Comparison of ENCODE assay signal across 8 cellular contexts in the genomic region with DNA sequence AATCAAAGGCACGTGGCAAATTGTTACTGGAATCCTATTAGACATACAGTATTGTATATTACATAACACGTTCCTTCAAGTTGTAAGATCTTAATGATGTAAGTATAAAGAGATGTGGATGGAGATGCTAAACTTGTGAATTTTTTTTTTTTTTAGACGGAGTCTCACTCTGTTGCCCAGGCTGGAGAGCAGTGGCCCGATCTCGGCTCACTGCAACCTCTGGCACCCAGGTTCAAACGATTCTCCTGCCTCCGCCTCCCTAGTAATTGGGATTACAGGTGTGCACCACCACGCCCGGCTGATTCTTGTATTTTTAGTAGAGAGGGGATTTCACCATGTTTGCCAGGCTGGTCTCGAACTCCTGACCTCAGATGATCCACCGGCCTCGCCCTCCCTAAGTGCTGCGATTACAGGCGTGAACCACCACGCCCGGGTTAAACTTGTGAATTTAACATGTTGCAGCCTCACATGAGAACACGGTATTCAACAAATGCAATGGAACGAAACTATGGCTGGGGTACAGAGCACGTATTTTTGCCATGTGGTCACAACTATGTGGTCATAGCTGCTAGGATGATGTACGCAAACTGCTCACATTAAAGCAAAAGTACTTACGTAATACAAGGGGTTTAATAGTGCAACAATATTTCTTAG. TPM values are rescaled to one million over a fixed set of nuclear protein-coding genes. Genes with fewer than 3 reads are reported as not detected.
A peak's percentile ranks its signal among the peaks of the same experiment; 100 is the strongest.
DNase-seq lines count a peak whose midpoint lies in the region; ATAC-seq and TF ChIP-seq lines count a peak whose summit lies in the region.

No MANE protein-coding gene starts in this region.

- H3K27ac Mint-ChIP-seq in activated CD4-positive, alpha-beta T cell treated with anti-CD3 and anti-CD28 coated beads, Interleukin-2, amount 10 ng/mL, durations not matched to agents 24 days and 14 days: peak overlapping the region; percentile 99
- peak overlapping the region; percentile 99 to 100 (median 100) for H3K27ac Mint-ChIP-seq in naive thymus-derived CD8-positive, alpha-beta T cell

- peaks cover 5% of the 10 kb centered on the region for H3K36me3 ChIP-seq in effector memory CD4-positive, alpha-beta T cell (ENCODE audit: control insufficient read depth, insufficient read depth, low read length)
- no peaks in the 10 kb centered on the region for H3K36me3 ChIP-seq in vagina

- peak overlapping the region; percentile 84 for H3K4me3 ChIP-seq in effector memory CD4-positive, alpha-beta T cell (ENCODE audit: insufficient read depth, low read depth, low read length, poor library complexity, severe bottlenecking)
- peak overlapping the region; percentile 83 to 95 for H3K4me3 ChIP-seq in vagina

- TF ChIP-seq CTCF in C4-2B (conservative IDR thresholded peaks at IDR 0.05) (no peak), vagina (IDR thresholded peaks at IDR 0.05) (no peak)

- H3K27ac ChIP-seq in C4-2B (peak overlapping the region; percentile 95), vagina (peak overlapping the region; percentile 91)
- peak overlapping the region; percentile 91 for H3K27ac ChIP-seq in effector memory CD4-positive, alpha-beta T cell (ENCODE audit: insufficient read depth, low read length, poor library complexity, severe bottlenecking)

- peak; percentile 80 for DNase-seq in activated CD4-positive, alpha-beta T cell treated with anti-CD3 and anti-CD28 coated beads, Interleukin-2, amount 10 ng/mL, durations not matched to agents 24 days and 14 days
- DNase-seq in effector memory CD4-positive, alpha-beta T cell: peak; percentile 12 to 38 (median 27)
- DNase-seq in naive thymus-derived CD8-positive, alpha-beta T cell: peak in 6 of 10 donors; percentile 15 to 81 (median 63)
- DNase-seq in vagina (ENCODE audit: extremely low spot score in 2 of 2): no peak
- DNase-seq in cerebellum (ENCODE audit: low spot score): no peak

- no peaks in the 10 kb centered on the region for H3K9me3 Mint-ChIP-seq in activated CD4-positive, alpha-beta T cell treated with anti-CD3 and anti-CD28 coated beads, Interleukin-2, amount 10 ng/mL, durations not matched to agents 24 days and 14 days
- H3K9me3 Mint-ChIP-seq in naive thymus-derived CD8-positive, alpha-beta T cell: no peaks in the 10 kb centered on the region

- peaks cover 8% of the 10 kb centered on the region for H3K4me1 ChIP-seq in effector memory CD4-positive, alpha-beta T cell (ENCODE audit: control insufficient read depth, insufficient read depth, low read length, poor library complexity, severe bottlenecking)
- H3K4me1 ChIP-seq in vagina: peaks cover 23% of the 10 kb centered on the region

- POLR2A ChIA-PET in naive thymus-derived CD8-positive, alpha-beta T cell (lab: Charles Lee): interaction anchor here (0.6 to 1.5 kb wide), 9 partner anchors 10 to 913 kb away, joined by 3 to 7 read pairs (median 4); a partner anchor contains a TSS

- H3K27me3 ChIP-seq in effector memory CD4-positive, alpha-beta T cell (replicated peaks; ENCODE audit: control insufficient read depth, insufficient read depth, low read length, poor library complexity, severe bottlenecking): no peaks in the 10 kb centered on the region
- no peaks in the 10 kb centered on the region for H3K27me3 ChIP-seq in vagina

- H3K4me3 Mint-ChIP-seq in activated CD4-positive, alpha-beta T cell treated with anti-CD3 and anti-CD28 coated beads, Interleukin-2, amount 10 ng/mL, durations not matched to agents 24 days and 14 days: peak overlapping the region; percentile 88
- peak overlapping the region; percentile 91 to 99 (median 96) for H3K4me3 Mint-ChIP-seq in naive thymus-derived CD8-positive, alpha-beta T cell

- H3K36me3 Mint-ChIP-seq in activated CD4-positive, alpha-beta T cell treated with anti-CD3 and anti-CD28 coated beads, Interleukin-2, amount 10 ng/mL, durations not matched to agents 24 days and 14 days (ENCODE audit: low read depth): peaks cover 14% of the 10 kb centered on the region
- H3K36me3 Mint-ChIP-seq in naive thymus-derived CD8-positive, alpha-beta T cell: peaks cover 0 to 16% (median 0%) of the 10 kb centered on the region in 3 donors

- H3K27me3 Mint-ChIP-seq in activated CD4-positive, alpha-beta T cell treated with anti-CD3 and anti-CD28 coated beads, Interleukin-2, amount 10 ng/mL, durations not matched to agents 24 days and 14 days: no peaks in the 10 kb centered on the region
- H3K27me3 Mint-ChIP-seq in naive thymus-derived CD8-positive, alpha-beta T cell: no peaks in the 10 kb centered on the region

- ATAC-seq in GM19452 (IDR thresholded peaks at IDR 0.05; ENCODE audit: unreplicated experiment) (peak; percentile 31), HG03571 (IDR thresholded peaks at IDR 0.05; ENCODE audit: unreplicated experiment) (peak; percentile 14)
- peak; percentile 35 to 81 for ATAC-seq in naive thymus-derived CD8-positive, alpha-beta T cell

- H3K9me3 ChIP-seq in effector memory CD4-positive, alpha-beta T cell (ENCODE audit: control insufficient read depth, low read length): no peaks in the 10 kb centered on the region
- no peaks in the 10 kb centered on the region for H3K9me3 ChIP-seq in vagina

- H3K4me1 Mint-ChIP-seq in activated CD4-positive, alpha-beta T cell treated with anti-CD3 and anti-CD28 coated beads, Interleukin-2, amount 10 ng/mL, durations not matched to agents 24 days and 14 days: peaks cover 25% of the 10 kb centered on the region
- peaks cover 15 to 47% (median 40%) of the 10 kb centered on the region in 4 donors for H3K4me1 Mint-ChIP-seq in naive thymus-derived CD8-positive, alpha-beta T cell

- TF ChIP-seq POLR2A in vagina (IDR thresholded peaks at IDR 0.05): no peak

- intact Hi-C loops in activated CD4-positive, alpha-beta T cell treated with anti-CD3 and anti-CD28 coated beads, Interleukin-2, amount 10 ng/mL, durations not matched to agents 24 days and 14 days (cut with micrococcal nuclease): no loop called here
- intact Hi-C loops in vagina (cut with DNase I): no loop called here

RNA-seq across cellular contexts. Expression of a gene that starts 0.8 kb away (rescaled TPM):
- total RNA-seq in activated CD4-positive, alpha-beta T cell treated with anti-CD3 and anti-CD28 coated beads, Interleukin-2, amount 10 ng/mL, durations not matched to agents 24 days and 14 days: 58.3 and 63.9 TPM in 2 replicates
- total RNA-seq in naive thymus-derived CD8-positive, alpha-beta T cell: 10 to 100 TPM; 39.5 to 40.3 TPM
- 10 to 100 TPM; 10.8 to 17.8 (median 13.5) TPM for polyA plus RNA-seq in naive thymus-derived CD8-positive, alpha-beta T cell
- total RNA-seq in vagina: 27.5 TPM
- 27.7 TPM for total RNA-seq in cerebellum

RNA-seq across cellular contexts. Expression of a gene that starts 40.9 kb away (rescaled TPM):
- total RNA-seq in activated CD4-positive, alpha-beta T cell treated with anti-CD3 and anti-CD28 coated beads, Interleukin-2, amount 10 ng/mL, durations not matched to agents 24 days and 14 days: 0.07 and 0.09 TPM in 2 replicates
- under 1 TPM; 0.65 to 0.80 TPM for total RNA-seq in naive thymus-derived CD8-positive, alpha-beta T cell
- polyA plus RNA-seq in naive thymus-derived CD8-positive, alpha-beta T cell: 1 to 10 TPM in 2 of 3 donors, under 1 TPM in 1; 0.97 to 4.3 (median 1.1) TPM
- total RNA-seq in vagina (2.5 TPM), cerebellum (0.91 TPM)

RNA-seq across cellular contexts. Expression of a gene that starts 55.2 kb away (rescaled TPM):
- total RNA-seq in activated CD4-positive, alpha-beta T cell treated with anti-CD3 and anti-CD28 coated beads, Interleukin-2, amount 10 ng/mL, durations not matched to agents 24 days and 14 days: 29.2 and 30.8 TPM in 2 replicates
- total RNA-seq in naive thymus-derived CD8-positive, alpha-beta T cell: 10 to 100 TPM; 30.7 to 33.4 TPM
- 10 to 100 TPM; 24.1 to 27.4 (median 24.9) TPM for polyA plus RNA-seq in naive thymus-derived CD8-positive, alpha-beta T cell
- total RNA-seq in vagina (33.6 TPM), cerebellum (28.9 TPM)

Comparison
In these comparisons a context has a peak if more than half of its experiments do, and no peak if none do; other contexts are left out.
1. DNase-seq: peak in activated CD4-positive, alpha-beta T cell treated with anti-CD3 and anti-CD28 coated beads, Interleukin-2, amount 10 ng/mL, durations not matched to agents 24 days and 14 days (single experiment), effector memory CD4-positive, alpha-beta T cell (3 of 3) and naive thymus-derived CD8-positive, alpha-beta T cell (6 of 10); none in vagina (0 of 2) and cerebellum (single experiment).
2. Peak in every context shown above with its lines, with median percentiles within 50 percentile points of each other: H3K27ac ChIP-seq and ATAC-seq.